ENCODE assay signal across 21 cellular contexts in genomic region chr11:68665471-68665870, GRCh38. TPM values are rescaled to one million over a fixed set of nuclear protein-coding genes. Genes with fewer than 3 reads are reported as not detected.
"Had no signal": no experiment of that assay in that cellular context is flagged by ENCODE, and none has a peak within 500 bp of the region (broad histone marks: within the 10 kb centered on the region; RNA-seq: fewer than 3 reads in every experiment).

No MANE protein-coding gene starts in this region.

- H3K36me3 ChIP-seq: cardiac muscle cell had no signal

- DNase-seq: activated CD4-positive, alpha-beta T cell treated with anti-CD3 and anti-CD28 coated beads for 48 hours; activated CD4-positive, alpha-beta T cell treated with anti-CD3 and anti-CD28 coated beads, Interleukin-2, amount 50 U/mL, for 4 hours; activated CD4-positive, CD25-positive, alpha-beta regulatory T cell treated with anti-CD3 and anti-CD28 coated beads, Interleukin-2, amount 50 U/mL, for 72 hours; activated CD8-positive, alpha-beta memory T cell treated with anti-CD3 and anti-CD28 coated beads, Interleukin-2, amount 50 U/mL, for 48 hours; activated CD8-positive, alpha-beta T cell treated with anti-CD3 and anti-CD28 coated beads, Interleukin-2, amount 10 ng/mL, durations not matched to agents 7 days and 5 days; activated naive CD8-positive, alpha-beta T cell treated with anti-CD3 and anti-CD28 coated beads, Interleukin-2, amount 50 U/mL, for 24 hours; activated T-cell treated with anti-CD3 and anti-CD28 coated beads, Interleukin-2, amount 50 U/mL, for 1 hour; amygdala; NCI-H146; NCI-H187 treated with DMSO at 0.1 percent for 48 hours; NCI-H2081 treated with DMSO at 0.1 percent for 48 hours; NCI-H446; NCI-H524; PC-3; SHP77 treated with DMSO at 0.1 percent for 48 hours; T-helper 17 cell; T-helper 9 cell had no signal

- H3K36me3 Mint-ChIP-seq: activated naive CD4-positive, alpha-beta T cell treated with anti-CD3 and anti-CD28 coated beads, Interleukin-2, amount 50 U/mL, for 24 hours; brain had no signal

- H3K27ac Mint-ChIP-seq: activated CD8-positive, alpha-beta T cell treated with anti-CD3 and anti-CD28 coated beads, Interleukin-2, amount 10 ng/mL, durations not matched to agents 7 days and 5 days; activated naive CD4-positive, alpha-beta T cell treated with anti-CD3 and anti-CD28 coated beads, Interleukin-2, amount 50 U/mL, for 24 hours; activated naive CD8-positive, alpha-beta T cell treated with anti-CD3 and anti-CD28 coated beads, Interleukin-2, amount 50 U/mL, for 24 hours; T-helper 17 cell; WTC11 had no signal

- ATAC-seq: activated CD8-positive, alpha-beta T cell treated with anti-CD3 and anti-CD28 coated beads, Interleukin-2, amount 10 ng/mL, durations not matched to agents 7 days and 5 days; PC-3; T-helper 17 cell; WTC11 had no signal

- H3K27me3 ChIP-seq: cardiac muscle cell had no signal

- H3K9me3 Mint-ChIP-seq: activated naive CD4-positive, alpha-beta T cell treated with anti-CD3 and anti-CD28 coated beads, Interleukin-2, amount 50 U/mL, for 24 hours; activated naive CD8-positive, alpha-beta T cell treated with anti-CD3 and anti-CD28 coated beads, Interleukin-2, amount 50 U/mL, for 24 hours had no signal

- H3K4me3 ChIP-seq: cardiac muscle cell had no signal

- H3K27ac ChIP-seq: cardiac muscle cell had no signal

RNA-seq across cellular contexts. Expression of gene GAL, which starts 18.9 kb away (rescaled TPM):
- total RNA-seq: activated CD8-positive, alpha-beta T cell treated with anti-CD3 and anti-CD28 coated beads, Interleukin-2, amount 10 ng/mL, durations not matched to agents 7 days and 5 days; T-helper 17 cell had no signal
